In the genomic region with DNA sequence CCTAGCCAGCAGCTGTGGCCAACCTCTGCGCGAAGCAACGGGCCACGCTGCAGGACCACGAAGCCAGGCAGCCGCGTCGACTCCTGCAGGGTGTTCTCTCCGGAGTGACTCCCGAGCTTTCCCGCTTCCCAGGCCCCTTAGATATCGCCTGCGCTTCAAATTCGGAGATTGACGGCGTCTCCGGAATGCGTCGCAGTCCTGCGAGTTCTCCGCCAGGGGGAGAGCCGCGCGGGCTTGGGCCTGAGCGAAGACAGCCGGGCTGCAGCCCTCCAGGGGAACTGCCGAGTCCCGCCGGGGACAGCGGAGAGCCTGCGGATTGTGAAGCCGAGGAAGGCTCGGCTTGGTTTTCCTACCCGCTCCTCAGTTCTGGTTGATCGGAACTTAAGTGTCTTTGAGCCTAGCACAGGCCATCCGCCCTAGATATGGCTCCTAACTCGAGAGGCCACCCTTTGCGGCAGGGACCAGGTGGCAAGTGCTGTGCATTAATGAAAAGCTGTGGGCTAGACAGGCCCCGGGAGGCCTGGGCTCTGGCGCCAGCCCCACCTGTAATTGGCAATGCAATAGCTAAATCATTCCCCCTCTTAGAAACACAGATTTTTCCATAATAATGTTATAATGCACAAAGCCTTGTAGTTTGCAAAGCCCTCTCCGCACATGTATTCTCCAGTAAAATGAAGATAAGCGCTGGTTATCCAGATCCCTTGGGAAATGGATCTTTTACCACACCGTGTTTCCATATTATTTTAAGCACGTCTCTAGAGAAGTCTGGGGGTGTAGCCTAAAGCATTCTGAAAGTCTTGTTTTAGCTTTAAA, we compare ENCODE assay signal across 8 cellular contexts. TPM values are rescaled to one million over a fixed set of nuclear protein-coding genes. Genes with fewer than 3 reads are reported as not detected.
DNase-seq lines count a peak whose midpoint lies in the region; ATAC-seq, FAIRE-seq and TF ChIP-seq lines count a peak whose summit lies in the region.

No MANE protein-coding gene starts in this region.

- DNase-seq in NCI-H128 (lab: John Stamatoyannopoulos, UW; ENCODE audit: unreplicated experiment), result peak; percentile 92
- peak in 57 of 58 donors; percentile 38 to 91 (median 79) for DNase-seq in anterior cingulate cortex (lab: John Stamatoyannopoulos, UW)
- DNase-seq in right cardiac atrium, result peak; percentile 85 to 94 (median 93)
- DNase-seq in psoas muscle, result peak; percentile 84 to 92
- DNase-seq in urothelium cell line (ENCODE audit: low spot score), result peak; percentile 90

- no peaks in the 10 kb centered on the region for H3K9me3 ChIP-seq in right cardiac atrium (ENCODE audit: control insufficient read depth, low read length)
- no peaks in the 10 kb centered on the region for H3K9me3 ChIP-seq in psoas muscle

- no peak for FAIRE-seq in urothelium cell line (lab: Jason Lieb, UNC)

- no peaks in the 10 kb centered on the region for H3K36me3 ChIP-seq in psoas muscle (ENCODE audit: insufficient read depth in 1 of 2, low read depth in 1 of 2)

- H3K4me3 ChIP-seq in right cardiac atrium (ENCODE audit: low read length) (peak overlapping the region; percentile 82), psoas muscle (peak overlapping the region; percentile 78)

- H3K4me1 Mint-ChIP-seq in T-helper 1 cell treated with Interleukin-12 subunit alpha and Interleukin-12 subunit beta and Interleukin-4 antibody, amounts not matched to agents 30 μg/mL and 1 μg/mL, for 36 hours (ENCODE audit: low read depth), result peaks cover 7% of the 10 kb centered on the region

- H3K27me3 ChIP-seq in right cardiac atrium (ENCODE audit: control insufficient read depth, insufficient read depth) (no peaks in the 10 kb centered on the region), psoas muscle (ENCODE audit: insufficient read depth in 3 of 3, low read length in 2 of 3) (no peaks in the 10 kb centered on the region)

- peaks cover 47% of the 10 kb centered on the region for H3K27me3 Mint-ChIP-seq in T-helper 1 cell treated with Interleukin-12 subunit alpha and Interleukin-12 subunit beta and Interleukin-4 antibody, amounts not matched to agents 30 μg/mL and 1 μg/mL, for 36 hours (ENCODE audit: low read depth)

- H3K4me1 ChIP-seq in right cardiac atrium (ENCODE audit: control insufficient read depth, insufficient read depth, low read length) (no peaks in the 10 kb centered on the region), psoas muscle (peaks cover 3% of the 10 kb centered on the region)

- TF ChIP-seq CTCF in GM12872 (IDR thresholded peaks at IDR 0.05; ENCODE audit: insufficient read depth, low read depth, low read length) (peak; percentile 81), psoas muscle (IDR thresholded peaks at IDR 0.05) (peak; percentile 89)

- no peak overlapping the region for H3K27ac Mint-ChIP-seq in T-helper 1 cell treated with Interleukin-12 subunit alpha and Interleukin-12 subunit beta and Interleukin-4 antibody, amounts not matched to agents 30 μg/mL and 1 μg/mL, for 36 hours

- no peaks in the 10 kb centered on the region for H3K9me3 Mint-ChIP-seq in T-helper 1 cell treated with Interleukin-12 subunit alpha and Interleukin-12 subunit beta and Interleukin-4 antibody, amounts not matched to agents 30 μg/mL and 1 μg/mL, for 36 hours

- ATAC-seq in HG02759 (IDR thresholded peaks at IDR 0.05; ENCODE audit: unreplicated experiment), result peak; percentile 92
- ATAC-seq in right cardiac atrium, result peak; percentile 94
- ATAC-seq in psoas muscle, result peak; percentile 91 to 94 (median 94)

- intact Hi-C loops in right cardiac atrium (cut with DNase I), result loop anchor here in 2 of 4 donors (5.0 to 10.0 kb wide), 3 partner anchors 118 to 202 kb away; no protein-coding TSS in a partner anchor
- intact Hi-C loops in psoas muscle (cut with DNase I), result loop anchor here (2.0 to 10.0 kb wide), 4 partner anchors 82 to 251 kb away; no protein-coding TSS in a partner anchor

- 5% methylated on average over 44 of the region's 44 CpGs for WGBS in right cardiac atrium
- 4 to 7% (median 5%) methylated on average over 43 to 44 of the region's 44 CpGs for WGBS in psoas muscle, 3 donors

- no peaks in the 10 kb centered on the region for H3K36me3 Mint-ChIP-seq in T-helper 1 cell treated with Interleukin-12 subunit alpha and Interleukin-12 subunit beta and Interleukin-4 antibody, amounts not matched to agents 30 μg/mL and 1 μg/mL, for 36 hours (ENCODE audit: low read depth)

- H3K4me3 Mint-ChIP-seq in T-helper 1 cell treated with Interleukin-12 subunit alpha and Interleukin-12 subunit beta and Interleukin-4 antibody, amounts not matched to agents 30 μg/mL and 1 μg/mL, for 36 hours, result peak overlapping the region; percentile 83

- H3K27ac ChIP-seq in right cardiac atrium (ENCODE audit: low read length), result peak overlapping the region; percentile 81
- H3K27ac ChIP-seq in psoas muscle, result peak overlapping the region; percentile 65

RNA-seq across cellular contexts. Expression of a gene that starts 0.9 kb away (rescaled TPM):
- 1 to 10 TPM; 5.2 to 9.2 (median 6.4) TPM for total RNA-seq in right cardiac atrium
- 3.5 TPM for polyA plus RNA-seq in right cardiac atrium
- 1 to 10 TPM in 2 of 4 donors, under 1 TPM in 2; 0.81 to 4.2 (median 1.1) TPM for total RNA-seq in psoas muscle
- polyA plus RNA-seq in psoas muscle, result under 1 TPM; 0.23 to 0.47 (median 0.42) TPM

Comparison
In these comparisons a context has a peak if more than half of its experiments do, and no peak if none do; other contexts are left out.
1. Peak in every context shown above with its lines: DNase-seq, ATAC-seq, H3K4me3 ChIP-seq and H3K27ac ChIP-seq.